Comparison of ENCODE assay signal across 9 cellular contexts in genomic region chr2:17873021-17873420, GRCh38. TPM values are rescaled to one million over a fixed set of nuclear protein-coding genes. Genes with fewer than 3 reads are reported as not detected.
"Had no signal": no experiment of that assay in that cellular context is flagged by ENCODE, and none has a peak within 500 bp of the region (broad histone marks: within the 10 kb centered on the region; RNA-seq: fewer than 3 reads in every experiment).

No MANE protein-coding gene starts in this region.

- DNase-seq: GDM1, GF-D8 had no signal

- H3K4me3 ChIP-seq: GM12878 had no signal

- FAIRE-seq: G401.6, GM12878, GM12891, GM12892, GM18507, GM19239 had no signal

- ATAC-seq: GM12878 had no signal

RNA-seq across cellular contexts. Expression of gene KCNS3, which starts 5.4 kb away (rescaled TPM):
- total RNA-seq: G401, GM12878 had no signal
- polyA plus RNA-seq: GM12878 had no signal

RNA-seq across cellular contexts. Expression of gene MSGN1, which starts 56.8 kb away (rescaled TPM):
- polyA plus RNA-seq: GM12878 had no signal
